ENCODE assay signal across 17 cellular contexts in genomic region chr4:184409502-184409901, GRCh38.
A peak's percentile ranks its signal among the peaks of the same experiment; 100 is the strongest.
DNase-seq lines count a peak whose midpoint lies in the region; ATAC-seq and TF ChIP-seq lines count a peak whose summit lies in the region.
"Had no signal": no experiment of that assay in that cellular context is flagged by ENCODE, and none has a peak within 500 bp of the region (broad histone marks: within the 10 kb centered on the region; RNA-seq: fewer than 3 reads in every experiment).

No MANE protein-coding gene starts in this region.

- no peaks in the 10 kb centered on the region for H3K27me3 Mint-ChIP-seq in T-helper 1 cell treated with Interleukin-12 subunit alpha and Interleukin-12 subunit beta and Interleukin-4 antibody, amounts not matched to agents 30 μg/mL and 1 μg/mL, for 36 hours (ENCODE audit: low read depth)
- no peaks in the 10 kb centered on the region for H3K27me3 Mint-ChIP-seq in CD8-positive, alpha-beta T cell (ENCODE audit: low read depth)
- H3K27me3 Mint-ChIP-seq in activated CD4-positive, alpha-beta memory T cell treated with anti-CD3 and anti-CD28 coated beads, Interleukin-2, amount 10 ng/mL, durations not matched to agents 7 days and 5 days, result no peaks in the 10 kb centered on the region
- no peaks in the 10 kb centered on the region for H3K27me3 Mint-ChIP-seq in naive B cell

- no peaks in the 10 kb centered on the region for H3K9me3 ChIP-seq in CD8-positive, alpha-beta T cell (ENCODE audit: low read length)
- H3K9me3 ChIP-seq: esophagus squamous epithelium, SK-N-SH, thoracic aorta had no signal

- H3K27ac Mint-ChIP-seq in T-helper 1 cell treated with Interleukin-12 subunit alpha and Interleukin-12 subunit beta and Interleukin-4 antibody, amounts not matched to agents 30 μg/mL and 1 μg/mL, for 36 hours, result peak overlapping the region; percentile 92
- H3K27ac Mint-ChIP-seq in CD8-positive, alpha-beta T cell, result peak overlapping the region; percentile 86
- H3K27ac Mint-ChIP-seq in activated CD4-positive, alpha-beta memory T cell treated with anti-CD3 and anti-CD28 coated beads, Interleukin-2, amount 10 ng/mL, durations not matched to agents 7 days and 5 days, result peak overlapping the region; percentile 81
- peak overlapping the region; percentile 1 to 92 (median 79) for H3K27ac Mint-ChIP-seq in naive B cell

- CTCF ChIA-PET in CD8-positive, alpha-beta T cell (lab: Charles Lee), result interaction anchor here (1.0 to 1.4 kb wide), 2 partner anchors 39 to 145 kb away, joined by 3 to 6 read pairs; no protein-coding TSS in a partner anchor
- CTCF ChIA-PET in activated CD4-positive, alpha-beta memory T cell treated with anti-CD3 and anti-CD28 coated beads, Interleukin-2, amount 10 ng/mL, durations not matched to agents 7 days and 5 days (lab: Charles Lee), result interaction anchor here (0.6 to 2.7 kb wide), 5 partner anchors 8 to 145 kb away, joined by 3 to 9 read pairs (median 4); no protein-coding TSS in a partner anchor

- intact Hi-C loops in CD8-positive, alpha-beta T cell (cut with DNase I, micrococcal nuclease), result loop anchor here in 1 of 2 experiments (1.0 kb wide), 1 partner anchor 45 kb away; no protein-coding TSS in a partner anchor

- DNase-seq in T-helper 1 cell, result no peak
- DNase-seq in CD8-positive, alpha-beta T cell, result no peak
- no peak for DNase-seq in activated CD4-positive, alpha-beta memory T cell treated with anti-CD3 and anti-CD28 coated beads, Interleukin-2, amount 10 ng/mL, durations not matched to agents 7 days and 5 days
- no peak for DNase-seq in naive B cell
- DNase-seq in T-helper 9 cell, result no peak
- no peak for DNase-seq in foreskin keratinocyte
- DNase-seq: esophagus squamous epithelium, hippocampal formation, KG1, left colon, NCI-H446, OCI-M1, SK-N-SH had no signal

- no peak for TF ChIP-seq CTCF in CD8-positive, alpha-beta T cell (IDR thresholded peaks at IDR 0.05)
- no peak for TF ChIP-seq CTCF in foreskin keratinocyte (conservative IDR thresholded peaks at IDR 0.05)

- H3K27ac ChIP-seq in CD8-positive, alpha-beta T cell (ENCODE audit: low read depth, low read length), result no peak overlapping the region
- H3K27ac ChIP-seq in foreskin keratinocyte, result no peak overlapping the region
- H3K27ac ChIP-seq: 22Rv1, thoracic aorta had no signal

- H3K36me3 Mint-ChIP-seq in T-helper 1 cell treated with Interleukin-12 subunit alpha and Interleukin-12 subunit beta and Interleukin-4 antibody, amounts not matched to agents 30 μg/mL and 1 μg/mL, for 36 hours (ENCODE audit: low read depth), result peaks cover 57% of the 10 kb centered on the region
- H3K36me3 Mint-ChIP-seq in CD8-positive, alpha-beta T cell, result peaks cover 71% of the 10 kb centered on the region
- H3K36me3 Mint-ChIP-seq in activated CD4-positive, alpha-beta memory T cell treated with anti-CD3 and anti-CD28 coated beads, Interleukin-2, amount 10 ng/mL, durations not matched to agents 7 days and 5 days (ENCODE audit: low read depth), result peaks cover 88% of the 10 kb centered on the region
- H3K36me3 Mint-ChIP-seq in naive B cell, result peaks cover 18 to 45% of the 10 kb centered on the region in 2 donors

- no peak overlapping the region for H3K4me3 ChIP-seq in CD8-positive, alpha-beta T cell (ENCODE audit: low read depth, low read length)
- H3K4me3 ChIP-seq: esophagus squamous epithelium, thoracic aorta had no signal

- H3K4me1 ChIP-seq in CD8-positive, alpha-beta T cell (ENCODE audit: insufficient read depth, low read length), result peaks cover 18% of the 10 kb centered on the region
- H3K4me1 ChIP-seq in foreskin keratinocyte, result peaks cover 12% of the 10 kb centered on the region

- H3K4me1 Mint-ChIP-seq in T-helper 1 cell treated with Interleukin-12 subunit alpha and Interleukin-12 subunit beta and Interleukin-4 antibody, amounts not matched to agents 30 μg/mL and 1 μg/mL, for 36 hours (ENCODE audit: low read depth), result peaks cover 64% of the 10 kb centered on the region
- H3K4me1 Mint-ChIP-seq in CD8-positive, alpha-beta T cell (ENCODE audit: low read depth), result peaks cover 49% of the 10 kb centered on the region
- H3K4me1 Mint-ChIP-seq in activated CD4-positive, alpha-beta memory T cell treated with anti-CD3 and anti-CD28 coated beads, Interleukin-2, amount 10 ng/mL, durations not matched to agents 7 days and 5 days, result peaks cover 74% of the 10 kb centered on the region
- peaks cover 51 to 88% (median 78%) of the 10 kb centered on the region in 3 donors for H3K4me1 Mint-ChIP-seq in naive B cell

- peaks cover 31% of the 10 kb centered on the region for H3K36me3 ChIP-seq in CD8-positive, alpha-beta T cell (ENCODE audit: insufficient read depth, low read length)

- H3K27me3 ChIP-seq in CD8-positive, alpha-beta T cell (ENCODE audit: insufficient read depth, low read length), result no peaks in the 10 kb centered on the region
- H3K27me3 ChIP-seq in foreskin keratinocyte, result no peaks in the 10 kb centered on the region
- H3K27me3 ChIP-seq: esophagus squamous epithelium had no signal

- peak overlapping the region; percentile 80 for H3K4me3 Mint-ChIP-seq in T-helper 1 cell treated with Interleukin-12 subunit alpha and Interleukin-12 subunit beta and Interleukin-4 antibody, amounts not matched to agents 30 μg/mL and 1 μg/mL, for 36 hours
- peak overlapping the region; percentile 49 for H3K4me3 Mint-ChIP-seq in CD8-positive, alpha-beta T cell
- peak overlapping the region; percentile 39 for H3K4me3 Mint-ChIP-seq in activated CD4-positive, alpha-beta memory T cell treated with anti-CD3 and anti-CD28 coated beads, Interleukin-2, amount 10 ng/mL, durations not matched to agents 7 days and 5 days
- H3K4me3 Mint-ChIP-seq in naive B cell, result peak overlapping the region in 6 of 8 donors; percentile 22 to 88 (median 68)

- POLR2A ChIA-PET in CD8-positive, alpha-beta T cell (lab: Charles Lee), result interaction anchor here (1.2 to 1.5 kb wide), 2 partner anchors 24 to 65 kb away, joined by 3 to 5 read pairs; partner anchors contain the start of gene IRF2
- POLR2A ChIA-PET in activated CD4-positive, alpha-beta memory T cell treated with anti-CD3 and anti-CD28 coated beads, Interleukin-2, amount 10 ng/mL, durations not matched to agents 7 days and 5 days (lab: Charles Lee), result interaction anchor here (0.7 to 1.7 kb wide), 10 partner anchors 8 to 325 kb away, joined by 3 to 8 read pairs (median 3); partner anchors contain the start of genes CENPU and IRF2

- ATAC-seq in CD8-positive, alpha-beta T cell, result no peak
- ATAC-seq in naive B cell (ENCODE audit: low read depth in 2 of 2), result no peak
- ATAC-seq in foreskin keratinocyte, result no peak
- ATAC-seq in GM21529 (IDR thresholded peaks at IDR 0.05; ENCODE audit: unreplicated experiment), result no peak
- ATAC-seq: left colon had no signal

- H3K9me3 Mint-ChIP-seq in T-helper 1 cell treated with Interleukin-12 subunit alpha and Interleukin-12 subunit beta and Interleukin-4 antibody, amounts not matched to agents 30 μg/mL and 1 μg/mL, for 36 hours, result no peaks in the 10 kb centered on the region
- H3K9me3 Mint-ChIP-seq in CD8-positive, alpha-beta T cell, result no peaks in the 10 kb centered on the region
- no peaks in the 10 kb centered on the region for H3K9me3 Mint-ChIP-seq in activated CD4-positive, alpha-beta memory T cell treated with anti-CD3 and anti-CD28 coated beads, Interleukin-2, amount 10 ng/mL, durations not matched to agents 7 days and 5 days
- no peaks in the 10 kb centered on the region for H3K9me3 Mint-ChIP-seq in naive B cell
